ENCODE assay signal across 8 cellular contexts in genomic region chr7:135160858-135161653, GRCh38. TPM values are rescaled to one million over a fixed set of nuclear protein-coding genes. Genes with fewer than 3 reads are reported as not detected.
DNase-seq lines count a peak whose midpoint lies in the region; ATAC-seq and TF ChIP-seq lines count a peak whose summit lies in the region.

No MANE protein-coding gene starts in this region.

- no peak for TF ChIP-seq EP300 in SK-N-SH (IDR thresholded peaks at IDR 0.05; ENCODE audit: borderline replicate concordance in 1 of 2, low read depth in 1 of 2, low read length in 1 of 2)
- no peak for TF ChIP-seq EP300 in suprapubic skin (IDR thresholded peaks at IDR 0.05)

- H3K27me3 ChIP-seq in SK-N-SH (ENCODE audit: insufficient read depth), result no peaks in the 10 kb centered on the region
- H3K27me3 ChIP-seq in heart left ventricle, result no peaks in the 10 kb centered on the region
- H3K27me3 ChIP-seq in suprapubic skin, result no peaks in the 10 kb centered on the region

- ATAC-seq in SK-N-SH treated with all-trans-retinoic acid at 6 μM for 48 hours (no peak), heart left ventricle (peak in 3 of 4 donors; percentile 14 to 60 (median 17)), GM21447 (IDR thresholded peaks at IDR 0.05; ENCODE audit: unreplicated experiment) (no peak)

- TF ChIP-seq RAD21 in SK-N-SH (IDR thresholded peaks at IDR 0.05; ENCODE audit: low read length), result no peak

- H3K9me3 ChIP-seq in SK-N-SH, result no peaks in the 10 kb centered on the region; the same call in 1 of the 2 replicates
- peaks cover 0 to 11% (median 6%) of the 10 kb centered on the region in 12 donors for H3K9me3 ChIP-seq in heart left ventricle
- H3K9me3 ChIP-seq in suprapubic skin, result peaks cover 7% of the 10 kb centered on the region

- no peaks in the 10 kb centered on the region for H3K9me2 ChIP-seq in SK-N-SH

- CTCF ChIA-PET in SK-N-SH (lab: Yijun Ruan, JAX), result interaction anchor here (0.6 to 1.5 kb wide), 3 partner anchors 10 to 14 kb away, joined by 3 to 5 read pairs (median 5); partner anchors contain the start of genes CYREN and TMEM140

- H3K36me3 ChIP-seq in SK-N-SH (replicated peaks in 1 of 2; ENCODE audit: control insufficient read depth in 1 of 2, insufficient read depth in 2 of 2, low read length in 1 of 2) (peaks cover 21% of the 10 kb centered on the region in 2 experiments), heart left ventricle (peaks cover 0 to 48% (median 18%) of the 10 kb centered on the region in 9 donors), suprapubic skin (peaks cover 18% of the 10 kb centered on the region)

- 81% methylated on average over 9 of the region's 9 CpGs for WGBS in SK-N-SH (ENCODE audit: low lambda C conversion rate)
- WGBS in heart left ventricle, 4 donors, result 55 to 61% (median 60%) methylated on average over 9 of the region's 9 CpGs
- 66% methylated on average over 9 of the region's 9 CpGs for WGBS in suprapubic skin

- H3K4me1 ChIP-seq in SK-N-SH (ENCODE audit: control insufficient read depth in 1 of 2, insufficient read depth in 2 of 2, low read depth in 1 of 2, low read length in 1 of 2), result peaks cover 4 to 11% of the 10 kb centered on the region in 2 experiments; a peak in 3 of 4 replicates
- peaks cover 27 to 82% (median 73%) of the 10 kb centered on the region in 12 donors for H3K4me1 ChIP-seq in heart left ventricle
- peaks cover 18% of the 10 kb centered on the region for H3K4me1 ChIP-seq in suprapubic skin

- TF ChIP-seq CTCF in SK-N-SH (IDR thresholded peaks at IDR 0.05) (no peak), heart left ventricle (IDR thresholded peaks at IDR 0.05) (peak in 1 of 12 donors; percentile 18), suprapubic skin (IDR thresholded peaks at IDR 0.05) (no peak)

- peaks cover 6% of the 10 kb centered on the region for H3F3A ChIP-seq in SK-N-SH (replicated peaks; ENCODE audit: insufficient read depth)

- no peak overlapping the region for H2AFZ ChIP-seq in SK-N-SH (ENCODE audit: low read depth)

- POLR2A ChIA-PET in SK-N-SH (lab: Yijun Ruan, JAX), result interaction anchor here (0.9 kb wide), 1 partner anchor 174 kb away, joined by 3 read pairs; the partner anchor contains the start of gene AGBL3

- H3K27ac ChIP-seq in SK-N-SH (ENCODE audit: low read depth in 2 of 2, low read length in 1 of 2) (peak overlapping the region in 1 of 2 experiments; percentile 44; a peak in 1 of 4 replicates), heart left ventricle (peak overlapping the region; percentile 58 to 90 (median 78)), suprapubic skin (peak overlapping the region; percentile 27)

- H3K79me2 ChIP-seq in SK-N-SH (ENCODE audit: insufficient read depth), result no peaks in the 10 kb centered on the region

- H3K9ac ChIP-seq in SK-N-SH, result no peak overlapping the region

- H4K20me1 ChIP-seq in SK-N-SH (ENCODE audit: insufficient read depth), result no peaks in the 10 kb centered on the region

- H3K4me2 ChIP-seq in SK-N-SH, result no peak overlapping the region

- intact Hi-C loops in heart left ventricle (cut with DNase I), result loop anchor here in 4 of 10 donors (2.0 to 10.0 kb wide), 4 partner anchors 14 to 476 kb away; partner anchors contain the start of genes CALD1 (in 2 of the 4) and AGBL3 (in 1 of the 4)

- TF ChIP-seq POLR2A in heart left ventricle (IDR thresholded peaks at IDR 0.05), result no peak
- no peak for TF ChIP-seq POLR2A in suprapubic skin (IDR thresholded peaks at IDR 0.05)

- H3K4me3 ChIP-seq in SK-N-SH (ENCODE audit: low read depth in 2 of 2, low read length in 1 of 2) (no peak overlapping the region), heart left ventricle (peak overlapping the region in 3 of 12 donors; percentile 5 to 21 (median 6)), suprapubic skin (no peak overlapping the region)

- DNase-seq in SK-N-SH (peak; percentile 13), SKM-1 treated with dmso at 0.1 percent for 144 hours (lab: John Stamatoyannopoulos, UW; ENCODE audit: unreplicated experiment) (peak; percentile 85), heart left ventricle (peak in 1 of 5 donors; percentile 39), suprapubic skin (ENCODE audit: low spot score in 2 of 2) (no peak), pons (ENCODE audit: low spot score) (no peak)
- DNase-seq in activated CD4-positive, alpha-beta T cell treated with anti-CD3 and anti-CD28 coated beads for 48 hours, result no peak

TF ChIP-seq in SK-N-SH, 30 proteins besides CTCF, POLR2A, EP300 and RAD21:
- TF ChIP-seq FOSL2 (IDR thresholded peaks at IDR 0.05; ENCODE audit: borderline replicate concordance, low read depth) (no peak), MXI1 (IDR thresholded peaks at IDR 0.05; ENCODE audit: low read depth, low read length) (no peak), TEAD4 (IDR thresholded peaks at IDR 0.05; ENCODE audit: borderline replicate concordance, insufficient read depth) (no peak), REST (IDR thresholded peaks at IDR 0.05; ENCODE audit: low read depth, low read length) (0 out of 2 replicates have a peak, but pooled peaks have one; percentile 55)

TF ChIP-seq in SK-N-SH treated with all-trans-retinoic acid at 6 μM for 48 hours, 23 proteins besides CTCF, POLR2A, EP300 and RAD21:
- TF ChIP-seq PPARA (CRISPR knock-in tag; IDR thresholded peaks at IDR 0.05; ENCODE audit: borderline replicate concordance) (no peak), POU6F1 (CRISPR knock-in tag; IDR thresholded peaks at IDR 0.05; ENCODE audit: borderline replicate concordance, low read depth) (no peak), ZC3H10 (CRISPR knock-in tag; IDR thresholded peaks at IDR 0.05) (no peak), ESRRG (CRISPR knock-in tag; IDR thresholded peaks at IDR 0.05) (no peak), ISL1 (CRISPR knock-in tag; IDR thresholded peaks at IDR 0.05) (no peak), ZFP3 (CRISPR knock-in tag; IDR thresholded peaks at IDR 0.05) (no peak), ZNF565 (CRISPR knock-in tag; conservative IDR thresholded peaks at IDR 0.05; ENCODE audit: low read depth) (no peak), ZFP30 (CRISPR knock-in tag; IDR thresholded peaks at IDR 0.05) (no peak), ARNTL (CRISPR knock-in tag; IDR thresholded peaks at IDR 0.05; ENCODE audit: borderline replicate concordance, low read depth) (no peak), OSR1 (CRISPR knock-in tag; IDR thresholded peaks at IDR 0.05) (no peak), TOX (CRISPR knock-in tag; IDR thresholded peaks at IDR 0.05; ENCODE audit: borderline replicate concordance) (no peak), SNAI2 (CRISPR knock-in tag; IDR thresholded peaks at IDR 0.05) (no peak)

RNA-seq across cellular contexts. Expression of gene CYREN, which starts 9.5 kb away (rescaled TPM):
- polyA plus RNA-seq in SK-N-SH (2012; rRNA removed) (53.4 and 60.6 TPM in 2 replicates), heart left ventricle (10 to 100 TPM; 19.5 to 35.8 TPM)
- 44.4 and 56.2 TPM in 2 replicates for polyA plus RNA-seq in SK-N-SH (2012; cell fraction: cytosol; rRNA removed)
- 39.5 and 39.9 TPM in 2 replicates for polyA plus RNA-seq in SK-N-SH (2012; cell fraction: nucleus; rRNA removed)
- total RNA-seq in heart left ventricle (10 to 100 TPM; 18.4 to 35.8 (median 24.9) TPM), suprapubic skin (10 to 100 TPM; 25.2 to 40.0 (median 32.4) TPM)

RNA-seq across cellular contexts. Expression of gene TMEM140, which starts 13.2 kb away (rescaled TPM):
- polyA plus RNA-seq in SK-N-SH (2012; rRNA removed) (0.10 and 0.12 TPM in 2 replicates), heart left ventricle (10 to 100 TPM in 1 of 2 donors, 1 to 10 TPM in 1; 6.7 to 26.5 TPM)
- 0.06 and 0.13 TPM in 2 replicates for polyA plus RNA-seq in SK-N-SH (2012; cell fraction: cytosol; rRNA removed)
- polyA plus RNA-seq in SK-N-SH (2012; cell fraction: nucleus; rRNA removed), result 0.04 and 0.06 TPM in 2 replicates
- total RNA-seq in heart left ventricle (100 to 1,000 TPM in 1 of 9 donors, 10 to 100 TPM in 8; 11.9 to 131 (median 29.5) TPM), suprapubic skin (10 to 100 TPM in 1 of 4 donors, 1 to 10 TPM in 3; 2.7 to 11.0 (median 4.7) TPM)

RNA-seq across cellular contexts. Expression of gene WDR91, which starts 50.3 kb away (rescaled TPM):
- polyA plus RNA-seq in SK-N-SH (2012; rRNA removed) (8.4 and 8.9 TPM in 2 replicates), heart left ventricle (1 to 10 TPM; 3.0 to 4.4 TPM)
- polyA plus RNA-seq in SK-N-SH (2012; cell fraction: cytosol; rRNA removed), result 2.8 and 4.0 TPM in 2 replicates
- polyA plus RNA-seq in SK-N-SH (2012; cell fraction: nucleus; rRNA removed), result 42.2 and 42.4 TPM in 2 replicates
- total RNA-seq in heart left ventricle (10 to 100 TPM in 1 of 9 donors, 1 to 10 TPM in 8; 3.4 to 11.4 (median 5.8) TPM), suprapubic skin (10 to 100 TPM; 18.1 to 38.9 (median 29.4) TPM)

Comparison
In these comparisons a context has a peak if more than half of its experiments do, and no peak if none do; other contexts are left out.
1. DNase-seq: peak in SK-N-SH (single experiment) and SKM-1 treated with dmso at 0.1 percent for 144 hours (single experiment); none in suprapubic skin (0 of 2), activated CD4-positive, alpha-beta T cell treated with anti-CD3 and anti-CD28 coated beads for 48 hours (single experiment) and pons (single experiment).
2. ATAC-seq: peak in heart left ventricle (3 of 4); none in SK-N-SH treated with all-trans-retinoic acid at 6 μM for 48 hours (single experiment) and GM21447 (single experiment).